Comparison of ENCODE assay signal across 10 cellular contexts in genomic region chr15:67832965-67833503, GRCh38. TPM values are rescaled to one million over a fixed set of nuclear protein-coding genes. Genes with fewer than 3 reads are reported as not detected.
DNase-seq lines count a peak whose midpoint lies in the region; ATAC-seq and TF ChIP-seq lines count a peak whose summit lies in the region.
"Had no signal": no experiment of that assay in that cellular context is flagged by ENCODE, and none has a peak within 500 bp of the region (broad histone marks: within the 10 kb centered on the region; RNA-seq: fewer than 3 reads in every experiment).

No MANE protein-coding gene starts in this region.

- H3K79me1 ChIP-seq in IMR-90 (ENCODE audit: low read depth in 1 of 2, low read length in 2 of 2), result no peaks in the 10 kb centered on the region

- no peaks in the 10 kb centered on the region for H3K79me2 ChIP-seq in neural cell (replicated peaks; ENCODE audit: insufficient read depth, low read length)

- no peak overlapping the region for H2AK5ac ChIP-seq in IMR-90 (ENCODE audit: low read depth, low read length)

- in situ Hi-C loops in IMR-90 (cut with MboI; ENCODE audit: low sequenced_read_pairs), result no loop called here

- H2AFZ ChIP-seq in IMR-90 (replicated peaks; ENCODE audit: low read length, poor library complexity) (peak overlapping the region; percentile 0), neural cell (ENCODE audit: low read depth, low read length) (no peak overlapping the region)

- dilution Hi-C loops in IMR-90 (cut with HindIII; ENCODE audit: low sequenced_read_pairs, unreplicated experiment), result no loop called here

- peaks cover 0 to 36% (median 17%) of the 10 kb centered on the region in 7 donors for H3K9me3 Mint-ChIP-seq in CD14-positive monocyte

- H2AK9ac ChIP-seq in IMR-90 (replicated peaks; ENCODE audit: low read depth, low read length, poor library complexity), result no peak overlapping the region

- H3K23ac ChIP-seq in IMR-90 (ENCODE audit: low read depth, low read length), result peak overlapping the region; percentile 41; the same call in 1 of the 2 replicates

- no peak overlapping the region for H2BK15ac ChIP-seq in IMR-90 (ENCODE audit: low read depth, low read length)

- no peak overlapping the region for H3K27ac ChIP-seq in IMR-90 (ENCODE audit: insufficient read depth, low read length)
- H3K27ac ChIP-seq in neural cell (ENCODE audit: low read length), result no peak overlapping the region

- DNase-seq in CD14-positive monocyte (ENCODE audit: low spot score) (no peak), IMR-90 (no peak), choroid plexus epithelial cell (ENCODE audit: low read depth) (no peak), nucleus accumbens (lab: John Stamatoyannopoulos, UW) (no peak), NCI-H2029 treated with DMSO at 0.1 percent for 48 hours (lab: John Stamatoyannopoulos, UW) (no peak), ecto neural progenitor cell (ENCODE audit: low spot score) (no peak)
- DNase-seq: KG1 had no signal

- no peaks in the 10 kb centered on the region for H3K9me1 ChIP-seq in IMR-90 (ENCODE audit: insufficient read depth, low read length)

- H3K4me2 ChIP-seq in IMR-90 (ENCODE audit: low read depth, low read length) (peak overlapping the region; percentile 72), neural cell (ENCODE audit: low read length) (no peak overlapping the region)

- no peaks in the 10 kb centered on the region for H3K4me1 ChIP-seq in IMR-90 (ENCODE audit: control insufficient read depth, insufficient read depth, low read length)

- no peak for TF ChIP-seq EP300 in neural cell (conservative IDR thresholded peaks at IDR 0.05; ENCODE audit: poor library complexity, severe bottlenecking)

- no peak overlapping the region for H3K9ac ChIP-seq in IMR-90 (ENCODE audit: low read depth, low read length)
- H3K9ac ChIP-seq in neural cell (ENCODE audit: low read length), result no peak overlapping the region

- H2BK5ac ChIP-seq in IMR-90 (ENCODE audit: low read depth, low read length, poor library complexity, severe bottlenecking), result no peak overlapping the region

- 5% methylated on average over 8 of the region's 23 CpGs; no CpG with 5 or more reads in 1 of the 2 experiments for WGBS in IMR-90 (ENCODE audit: extremely low coverage in 2 of 2, insufficient read length in 1 of 2), 2 experiments

- H3K18ac ChIP-seq in IMR-90 (ENCODE audit: low read depth, low read length), result no peak overlapping the region

- TF ChIP-seq CTCF in CD14-positive monocyte (IDR thresholded peaks at IDR 0.05) (no peak), IMR-90 (conservative IDR thresholded peaks at IDR 0.05; ENCODE audit: low read depth, low read length) (no peak), choroid plexus epithelial cell (conservative IDR thresholded peaks at IDR 0.05; ENCODE audit: low read depth, low read length) (no peak), neural cell (IDR thresholded peaks at IDR 0.05; ENCODE audit: poor library complexity, severe bottlenecking) (no peak)

- no peak overlapping the region for H4K91ac ChIP-seq in IMR-90 (ENCODE audit: insufficient read depth, low read depth, low read length)

- H3K4me1 Mint-ChIP-seq in CD14-positive monocyte, result peaks cover 69% of the 10 kb centered on the region

- TF ChIP-seq POLR2A in IMR-90 (IDR thresholded peaks at IDR 0.05; ENCODE audit: low read depth, low read length), result no peak

- intact Hi-C loops in CD14-positive monocyte (cut with micrococcal nuclease), result loop anchor here (5.0 to 10.0 kb wide), 2 partner anchors 308 to 376 kb away; partner anchors contain the start of gene C15orf61 (in 2 of the 2)
- intact Hi-C loops in IMR-90 (cut with micrococcal nuclease), result loop anchor here (1.0 to 10.0 kb wide), 5 partner anchors 291 to 886 kb away; partner anchors contain the start of genes MAP2K5 and SMAD3

- BruUV-seq in IMR-90 (replicated peaks; lab: Mats Ljungman, UMichigan), result no TSS peak

- H2BK20ac ChIP-seq in IMR-90 (ENCODE audit: low read depth, low read length), result no peak overlapping the region

- H3F3A ChIP-seq in neural cell (ENCODE audit: insufficient read depth, low read length, poor library complexity, severe bottlenecking), result no peaks in the 10 kb centered on the region

- no peak overlapping the region for H4K8ac ChIP-seq in IMR-90 (ENCODE audit: low read depth in 2 of 2, low read length in 2 of 2)

- no peaks in the 10 kb centered on the region for H4K20me1 ChIP-seq in IMR-90 (ENCODE audit: insufficient read depth, low read length)
- H4K20me1 ChIP-seq in neural cell (ENCODE audit: insufficient read depth), result no peaks in the 10 kb centered on the region

- no peak overlapping the region for H3K4ac ChIP-seq in IMR-90 (ENCODE audit: low read depth, low read length)

- H3K4me3 ChIP-seq in IMR-90 (ENCODE audit: insufficient read depth, low read depth, low read length) (peak overlapping the region; percentile 25; the same call in 1 of the 2 replicates), choroid plexus epithelial cell (ENCODE audit: low read depth, low read length) (peak overlapping the region; percentile 26), neural cell (ENCODE audit: low read length) (peak overlapping the region; percentile 16)

- peaks cover 79 to 92% (median 88%) of the 10 kb centered on the region in 3 donors for H3K27me3 Mint-ChIP-seq in CD14-positive monocyte (ENCODE audit: low read depth in 3 of 3)

- CTCF ChIA-PET in IMR-90 (lab: Yijun Ruan, JAX), result interaction anchor here (1.1 to 2.1 kb wide), 2 partner anchors 332 to 376 kb away, joined by 3 to 4 read pairs; no protein-coding TSS in a partner anchor

- no peak for ATAC-seq in IMR-90 (ENCODE audit: low read depth)
- ATAC-seq in GM21515 (IDR thresholded peaks at IDR 0.05; ENCODE audit: unreplicated experiment), result no peak

- H3K56ac ChIP-seq in IMR-90 (ENCODE audit: extremely low read depth, insufficient read depth, low read length), result no peak overlapping the region

- peak overlapping the region; percentile 82 to 92 for H3K4me3 Mint-ChIP-seq in CD14-positive monocyte

- peaks cover 9 to 19% of the 10 kb centered on the region in 2 donors for H3K36me3 Mint-ChIP-seq in CD14-positive monocyte

- no peak overlapping the region for H3K27ac Mint-ChIP-seq in CD14-positive monocyte

- TF ChIP-seq RAD21 in IMR-90 (IDR thresholded peaks at IDR 0.05; ENCODE audit: low read length) (no peak), neural cell (conservative IDR thresholded peaks at IDR 0.05) (no peak)

- no peak overlapping the region for H3K14ac ChIP-seq in IMR-90 (replicated peaks; ENCODE audit: low read depth, low read length)

- no peaks in the 10 kb centered on the region for H3K36me3 ChIP-seq in IMR-90 (ENCODE audit: control insufficient read depth, insufficient read depth, low read length)
- no peaks in the 10 kb centered on the region for H3K36me3 ChIP-seq in neural cell (ENCODE audit: insufficient read depth, low read length)

- H3K9me2 ChIP-seq in neural cell (ENCODE audit: insufficient read depth, low read length), result no peaks in the 10 kb centered on the region

- H4K5ac ChIP-seq in IMR-90 (ENCODE audit: low read depth, low read length), result no peak overlapping the region

- H2BK120ac ChIP-seq in IMR-90 (ENCODE audit: low read depth, low read length), result no peak overlapping the region

- POLR2A ChIA-PET in IMR-90 (lab: Charles Lee; ENCODE audit: unreplicated experiment), result interaction anchor here (0.6 kb wide), 1 partner anchor 398 kb away, joined by 5 read pairs; no protein-coding TSS in a partner anchor

- H3K9me3 ChIP-seq in IMR-90 (ENCODE audit: control insufficient read depth, insufficient read depth, low read length), result no peaks in the 10 kb centered on the region
- no peaks in the 10 kb centered on the region for H3K9me3 ChIP-seq in neural cell (ENCODE audit: low read length)

- H3K27me3 ChIP-seq in IMR-90 (ENCODE audit: control insufficient read depth, insufficient read depth, low read length) (peaks cover 90% of the 10 kb centered on the region), neural cell (ENCODE audit: insufficient read depth, low read depth, low read length) (peaks cover 99% of the 10 kb centered on the region)

TF ChIP-seq in IMR-90, 13 proteins besides CTCF, POLR2A, EP300 and RAD21 (continues in another document):
- no peak for TF ChIP-seq ELK1 (IDR thresholded peaks at IDR 0.05; ENCODE audit: borderline replicate concordance, low read depth, low read length)
- no peak for TF ChIP-seq MXI1 (IDR thresholded peaks at IDR 0.05; ENCODE audit: borderline replicate concordance, low read depth, low read length)

TF ChIP-seq in neural cell, 6 proteins besides CTCF, POLR2A, EP300 and RAD21 (continues in another document):
- TF ChIP-seq POLR2AphosphoS5 (IDR thresholded peaks at IDR 0.05) (no peak), EZH2 (IDR thresholded peaks at IDR 0.05; ENCODE audit: borderline replicate concordance, insufficient read depth, low read length, poor library complexity, severe bottlenecking) (no peak)

RNA-seq across cellular contexts. Expression of gene RNU6-1, which starts 6.8 kb away (rescaled TPM):
- not detected for polyA plus RNA-seq in CD14-positive monocyte
- not detected in 2 replicates for total RNA-seq in IMR-90 (2012; rRNA removed)
- not detected in 2 replicates for polyA plus RNA-seq in IMR-90 (2012; rRNA removed)
- polyA plus RNA-seq in IMR-90 (2012; cell fraction: cytosol; rRNA removed), result not detected in 2 replicates
- not detected in 2 replicates for polyA plus RNA-seq in IMR-90 (2012; cell fraction: nucleus; rRNA removed; ENCODE audit: low replicate concordance)
- not detected in 2 replicates for polyA plus RNA-seq in neural cell
- polyA minus RNA-seq in neural cell, result not detected in 2 replicates
- total RNA-seq: glomerular endothelial cell had no signal

RNA-seq across cellular contexts. Expression of gene SKOR1, which starts 7.7 kb away (rescaled TPM):
- polyA plus RNA-seq in CD14-positive monocyte (not detected), IMR-90 (2012; rRNA removed) (0.03 and 0.06 TPM in 2 replicates), neural cell (0.81 and 0.94 TPM in 2 replicates)
- total RNA-seq in IMR-90 (2012; rRNA removed), result not detected in 2 replicates
- polyA plus RNA-seq in IMR-90 (2012; cell fraction: cytosol; rRNA removed), result 0.07 TPM in 1 of 2 replicates, not detected in the other
- polyA plus RNA-seq in IMR-90 (2012; cell fraction: nucleus; rRNA removed; ENCODE audit: low replicate concordance), result 0.21 and 0.52 TPM in 2 replicates
- polyA minus RNA-seq in neural cell, result 1.5 and 2.1 TPM in 2 replicates
- total RNA-seq: glomerular endothelial cell had no signal
